ENCODE assay signal across 31 cellular contexts in genomic region chr10:51911721-51912120, GRCh38.
"Had no signal": no experiment of that assay in that cellular context is flagged by ENCODE, and none has a peak within 500 bp of the region (broad histone marks: within the 10 kb centered on the region; RNA-seq: fewer than 3 reads in every experiment).

No MANE protein-coding gene starts in this region.

- H3K36me3 Mint-ChIP-seq: activated CD4-positive, alpha-beta memory T cell treated with anti-CD3 and anti-CD28 coated beads for 36 hours; activated naive CD8-positive, alpha-beta T cell treated with anti-CD3 and anti-CD28 coated beads for 36 hours; natural killer cell; stimulated activated naive B cell treated with anti-CD40 and anti-IgM and Interleukin-4, amounts not matched to agents 10 μg/mL and 1 μg/mL and 100 μg/mL, for 72 hours had no signal

- DNase-seq: activated CD4-positive, alpha-beta memory T cell treated with anti-CD3 and anti-CD28 coated beads for 36 hours; activated CD4-positive, alpha-beta T cell treated with anti-CD3 and anti-CD28 coated beads, Interleukin-2, amount 10 ng/mL, durations not matched to agents 24 days and 14 days; activated CD4-positive, CD25-positive, alpha-beta regulatory T cell treated with anti-CD3 and anti-CD28 coated beads, Interleukin-2, amount 50 U/mL, for 72 hours; activated CD8-positive, alpha-beta memory T cell treated with anti-CD3 and anti-CD28 coated beads, Interleukin-2, amount 50 U/mL, for 4 hours; activated effector memory CD4-positive, alpha-beta T cell treated with anti-CD3 and anti-CD28 coated beads, Interleukin-2, amount 50 U/mL, for 16 hours; activated naive CD4-positive, alpha-beta T cell treated with anti-CD3 and anti-CD28 coated beads for 36 hours; activated naive CD8-positive, alpha-beta T cell treated with anti-CD3 and anti-CD28 coated beads for 36 hours; activated T-cell treated with anti-CD3 and anti-CD28 coated beads, Interleukin-2, amount 50 U/mL, for 1 hour; adrenal gland; aorta; brain microvascular endothelial cell; dorsolateral prefrontal cortex; effector memory CD4-positive, alpha-beta T cell; erythroblast; gastrocnemius medialis; glutamatergic neuron; midbrain; natural killer cell; pancreas; stimulated activated CD4-positive, alpha-beta T cell treated with anti-CD3 and anti-CD28 coated beads, Interleukin-15, amount 100 ng/mL, for 24 hours; stimulated activated CD4-positive, alpha-beta T cell treated with anti-CD3 and anti-CD28 coated beads, Interleukin-2, amount 100 ng/mL, for 24 hours; stimulated activated naive B cell treated with anti-CD40 and anti-IgM and Interleukin-4, amounts not matched to agents 10 μg/mL and 1 μg/mL and 100 μg/mL, for 72 hours; stomach; T1000; thyroid gland; upper lobe of left lung had no signal

- H3K4me3 ChIP-seq: adrenal gland, coronary artery, dorsolateral prefrontal cortex, gastrocnemius medialis, pancreas, prostate gland, stomach, thyroid gland, upper lobe of left lung had no signal

- H3K9me3 ChIP-seq: adrenal gland, gastrocnemius medialis, pancreas, prostate gland, stomach, thyroid gland, upper lobe of left lung had no signal

- H3K27ac ChIP-seq: adrenal gland, brain microvascular endothelial cell, coronary artery, dorsolateral prefrontal cortex, gastrocnemius medialis, pancreas, prostate gland, stomach, thyroid gland had no signal

- H3K27me3 Mint-ChIP-seq: activated CD4-positive, alpha-beta memory T cell treated with anti-CD3 and anti-CD28 coated beads for 36 hours; stimulated activated naive B cell treated with anti-CD40 and anti-IgM and Interleukin-4, amounts not matched to agents 10 μg/mL and 1 μg/mL and 100 μg/mL, for 72 hours had no signal

- H3K4me3 Mint-ChIP-seq: activated CD4-positive, alpha-beta memory T cell treated with anti-CD3 and anti-CD28 coated beads for 36 hours; activated CD4-positive, alpha-beta T cell treated with anti-CD3 and anti-CD28 coated beads, Interleukin-2, amount 10 ng/mL, durations not matched to agents 24 days and 14 days; activated naive CD4-positive, alpha-beta T cell treated with anti-CD3 and anti-CD28 coated beads for 36 hours; activated naive CD8-positive, alpha-beta T cell treated with anti-CD3 and anti-CD28 coated beads for 36 hours; activated T-helper 1 cell treated with anti-CD3 and anti-CD28 coated beads, Interleukin-12 subunit alpha, Interleukin-12 subunit beta, Interleukin-2, Interleukin-4 antibody, amounts not matched to agents 30 ng/mL and 10 ng/mL and 1 ng/mL, durations not matched to agents 14 hours and 24 hours and 36 hours; natural killer cell; stimulated activated naive B cell treated with anti-CD40 and anti-IgM and Interleukin-4, amounts not matched to agents 10 μg/mL and 1 μg/mL and 100 μg/mL, for 72 hours; T-helper 1 cell treated with Interleukin-12 subunit alpha and Interleukin-12 subunit beta and Interleukin-4 antibody, amounts not matched to agents 30 μg/mL and 1 μg/mL, for 36 hours had no signal

- ATAC-seq: gastrocnemius medialis; natural killer cell; pancreas; stimulated activated naive B cell treated with anti-CD40 and anti-IgM and Interleukin-4, amounts not matched to agents 10 μg/mL and 1 μg/mL and 100 μg/mL, for 72 hours had no signal

- FAIRE-seq: keratinocyte, pancreas had no signal

- H3K27ac Mint-ChIP-seq: activated CD4-positive, alpha-beta memory T cell treated with anti-CD3 and anti-CD28 coated beads for 36 hours; activated CD4-positive, alpha-beta T cell treated with anti-CD3 and anti-CD28 coated beads, Interleukin-2, amount 10 ng/mL, durations not matched to agents 24 days and 14 days; activated naive CD4-positive, alpha-beta T cell treated with anti-CD3 and anti-CD28 coated beads for 36 hours; activated naive CD8-positive, alpha-beta T cell treated with anti-CD3 and anti-CD28 coated beads for 36 hours; activated T-helper 1 cell treated with anti-CD3 and anti-CD28 coated beads, Interleukin-12 subunit alpha, Interleukin-12 subunit beta, Interleukin-2, Interleukin-4 antibody, amounts not matched to agents 30 ng/mL and 10 ng/mL and 1 ng/mL, durations not matched to agents 14 hours and 24 hours and 36 hours; natural killer cell; stimulated activated naive B cell treated with anti-CD40 and anti-IgM and Interleukin-4, amounts not matched to agents 10 μg/mL and 1 μg/mL and 100 μg/mL, for 72 hours; T-helper 1 cell treated with Interleukin-12 subunit alpha and Interleukin-12 subunit beta and Interleukin-4 antibody, amounts not matched to agents 30 μg/mL and 1 μg/mL, for 36 hours had no signal

- H3K36me3 ChIP-seq: adrenal gland, brain microvascular endothelial cell, gastrocnemius medialis, pancreas, prostate gland, stomach, thyroid gland, upper lobe of left lung had no signal

- H3K9me3 Mint-ChIP-seq: activated CD4-positive, alpha-beta memory T cell treated with anti-CD3 and anti-CD28 coated beads for 36 hours; activated CD4-positive, alpha-beta T cell treated with anti-CD3 and anti-CD28 coated beads, Interleukin-2, amount 10 ng/mL, durations not matched to agents 24 days and 14 days; activated naive CD4-positive, alpha-beta T cell treated with anti-CD3 and anti-CD28 coated beads for 36 hours; activated naive CD8-positive, alpha-beta T cell treated with anti-CD3 and anti-CD28 coated beads for 36 hours; activated T-helper 1 cell treated with anti-CD3 and anti-CD28 coated beads, Interleukin-12 subunit alpha, Interleukin-12 subunit beta, Interleukin-2, Interleukin-4 antibody, amounts not matched to agents 30 ng/mL and 10 ng/mL and 1 ng/mL, durations not matched to agents 14 hours and 24 hours and 36 hours; stimulated activated naive B cell treated with anti-CD40 and anti-IgM and Interleukin-4, amounts not matched to agents 10 μg/mL and 1 μg/mL and 100 μg/mL, for 72 hours; T-helper 1 cell treated with Interleukin-12 subunit alpha and Interleukin-12 subunit beta and Interleukin-4 antibody, amounts not matched to agents 30 μg/mL and 1 μg/mL, for 36 hours had no signal

- H3K4me1 Mint-ChIP-seq: activated CD4-positive, alpha-beta T cell treated with anti-CD3 and anti-CD28 coated beads, Interleukin-2, amount 10 ng/mL, durations not matched to agents 24 days and 14 days; activated naive CD8-positive, alpha-beta T cell treated with anti-CD3 and anti-CD28 coated beads for 36 hours; natural killer cell; stimulated activated naive B cell treated with anti-CD40 and anti-IgM and Interleukin-4, amounts not matched to agents 10 μg/mL and 1 μg/mL and 100 μg/mL, for 72 hours had no signal

- H3K4me1 ChIP-seq: gastrocnemius medialis, pancreas, stomach had no signal
